Comparison of ENCODE assay signal across 1 cellular context in the genomic region with DNA sequence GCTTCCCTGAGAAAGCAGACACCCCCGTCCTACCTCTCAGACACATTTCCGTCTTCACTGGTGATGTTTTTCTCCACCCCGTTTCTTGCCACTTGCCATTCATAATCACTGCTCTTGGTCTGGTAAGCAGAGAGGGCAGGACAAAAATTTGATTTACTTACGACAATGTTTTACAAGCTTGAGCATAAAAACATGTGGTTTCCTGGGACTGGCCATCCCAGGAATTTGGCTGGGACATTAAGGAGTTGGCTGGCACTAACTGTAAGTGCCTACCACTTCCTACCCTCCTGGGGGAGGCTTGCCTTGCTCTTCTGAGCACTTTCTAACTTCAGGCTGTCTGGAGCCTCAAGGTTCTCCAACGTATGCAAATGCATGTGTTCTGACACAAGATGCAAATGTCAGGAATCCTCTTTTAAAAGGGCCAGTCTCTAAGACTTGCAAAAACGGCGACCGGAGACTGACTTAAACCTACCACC.
TF ChIP-seq lines count a peak whose summit lies in the region.

No MANE protein-coding gene starts in this region.

TF ChIP-seq in GM12878, 131 proteins besides CTCF, POLR2A, EP300 and RAD21 (continued from another document):
- TF ChIP-seq, protein P1, sequence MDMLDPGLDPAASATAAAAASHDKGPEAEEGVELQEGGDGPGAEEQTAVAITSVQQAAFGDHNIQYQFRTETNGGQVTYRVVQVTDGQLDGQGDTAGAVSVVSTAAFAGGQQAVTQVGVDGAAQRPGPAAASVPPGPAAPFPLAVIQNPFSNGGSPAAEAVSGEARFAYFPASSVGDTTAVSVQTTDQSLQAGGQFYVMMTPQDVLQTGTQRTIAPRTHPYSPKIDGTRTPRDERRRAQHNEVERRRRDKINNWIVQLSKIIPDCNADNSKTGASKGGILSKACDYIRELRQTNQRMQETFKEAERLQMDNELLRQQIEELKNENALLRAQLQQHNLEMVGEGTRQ (IDR thresholded peaks at IDR 0.05; ENCODE audit: borderline replicate concordance, low read depth, low read length) = no peak
- TF ChIP-seq, protein P2, sequence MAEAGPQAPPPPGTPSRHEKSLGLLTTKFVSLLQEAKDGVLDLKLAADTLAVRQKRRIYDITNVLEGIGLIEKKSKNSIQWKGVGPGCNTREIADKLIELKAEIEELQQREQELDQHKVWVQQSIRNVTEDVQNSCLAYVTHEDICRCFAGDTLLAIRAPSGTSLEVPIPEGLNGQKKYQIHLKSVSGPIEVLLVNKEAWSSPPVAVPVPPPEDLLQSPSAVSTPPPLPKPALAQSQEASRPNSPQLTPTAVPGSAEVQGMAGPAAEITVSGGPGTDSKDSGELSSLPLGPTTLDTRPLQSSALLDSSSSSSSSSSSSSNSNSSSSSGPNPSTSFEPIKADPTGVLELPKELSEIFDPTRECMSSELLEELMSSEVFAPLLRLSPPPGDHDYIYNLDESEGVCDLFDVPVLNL (IDR thresholded peaks at IDR 0.05; ENCODE audit: low read depth, low read length) = no peak
